ENCODE assay signal across 14 cellular contexts in the genomic region with DNA sequence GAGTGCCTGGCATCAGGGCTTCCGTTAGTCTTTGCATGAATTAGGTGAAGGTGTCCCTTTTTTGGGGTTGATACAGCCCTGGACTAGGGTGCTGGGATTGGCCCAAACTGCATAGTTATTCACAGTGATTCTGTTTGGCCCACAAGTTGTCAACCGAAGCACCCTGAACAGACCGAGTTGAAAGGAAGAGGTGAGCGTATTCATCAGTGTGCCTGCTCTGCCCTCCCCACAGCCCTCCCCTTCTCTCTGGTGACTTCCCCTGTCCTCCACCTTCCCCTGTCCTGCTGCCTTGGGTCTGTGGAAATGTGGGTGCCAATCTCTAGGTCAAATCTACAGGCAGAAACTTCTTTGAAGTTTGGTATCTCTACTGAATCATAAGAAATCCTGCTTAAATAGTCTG.
"Had no signal": no experiment of that assay in that cellular context is flagged by ENCODE, and none has a peak within 500 bp of the region (broad histone marks: within the 10 kb centered on the region; RNA-seq: fewer than 3 reads in every experiment).

No MANE protein-coding gene starts in this region.

- H3K36me3 ChIP-seq: gastrocnemius medialis, suprapubic skin, transverse colon had no signal

- ATAC-seq: body of pancreas; left ventricle myocardium superior; naive thymus-derived CD4-positive, alpha-beta T cell; stimulated activated naive CD8-positive, alpha-beta T cell treated with anti-CD3 and anti-CD28 coated beads, Interleukin-15, amount 100 ng/mL, for 72 hours had no signal

- H3K27ac ChIP-seq: body of pancreas, suprapubic skin, transverse colon had no signal

- H3K27ac Mint-ChIP-seq: immature natural killer cell; naive thymus-derived CD4-positive, alpha-beta T cell; stimulated activated naive CD8-positive, alpha-beta T cell treated with anti-CD3 and anti-CD28 coated beads, Interleukin-15, amount 100 ng/mL, for 72 hours; T-helper 1 cell treated with Interleukin-12 subunit alpha and Interleukin-12 subunit beta and Interleukin-4 antibody, amounts not matched to agents 30 μg/mL and 1 μg/mL, for 36 hours had no signal

- H3K4me3 Mint-ChIP-seq: immature natural killer cell; naive thymus-derived CD4-positive, alpha-beta T cell; stimulated activated naive CD8-positive, alpha-beta T cell treated with anti-CD3 and anti-CD28 coated beads, Interleukin-15, amount 100 ng/mL, for 72 hours; T-helper 1 cell treated with Interleukin-12 subunit alpha and Interleukin-12 subunit beta and Interleukin-4 antibody, amounts not matched to agents 30 μg/mL and 1 μg/mL, for 36 hours had no signal

- H3K9me3 Mint-ChIP-seq: immature natural killer cell; stimulated activated naive CD8-positive, alpha-beta T cell treated with anti-CD3 and anti-CD28 coated beads, Interleukin-15, amount 100 ng/mL, for 72 hours; T-helper 1 cell treated with Interleukin-12 subunit alpha and Interleukin-12 subunit beta and Interleukin-4 antibody, amounts not matched to agents 30 μg/mL and 1 μg/mL, for 36 hours had no signal

- H3K36me3 Mint-ChIP-seq: immature natural killer cell; naive thymus-derived CD4-positive, alpha-beta T cell had no signal

- H3K4me3 ChIP-seq: body of pancreas, gastrocnemius medialis, suprapubic skin, transverse colon had no signal

- H3K9me3 ChIP-seq: body of pancreas, gastrocnemius medialis, suprapubic skin, transverse colon had no signal

- DNase-seq: activated CD4-positive, alpha-beta T cell treated with anti-CD3 and anti-CD28 coated beads for 1 hour; activated naive CD4-positive, alpha-beta T cell treated with Interleukin-2 at 50 U/mL for 16 hours; body of pancreas; erythroblast; gastrocnemius medialis; immature natural killer cell; left ventricle myocardium superior; mesendoderm; naive thymus-derived CD4-positive, alpha-beta T cell; stimulated activated CD4-positive, alpha-beta T cell treated with anti-CD3 and anti-CD28 coated beads, Interleukin-2, amount 100 ng/mL, for 24 hours; stimulated activated naive CD8-positive, alpha-beta T cell treated with anti-CD3 and anti-CD28 coated beads, Interleukin-15, amount 100 ng/mL, for 72 hours; transverse colon had no signal

- H3K4me1 Mint-ChIP-seq: immature natural killer cell; naive thymus-derived CD4-positive, alpha-beta T cell had no signal

- H3K27me3 ChIP-seq: body of pancreas, gastrocnemius medialis, transverse colon had no signal

- H3K4me1 ChIP-seq: body of pancreas had no signal
